ENCODE assay signal across 20 cellular contexts in the genomic region with DNA sequence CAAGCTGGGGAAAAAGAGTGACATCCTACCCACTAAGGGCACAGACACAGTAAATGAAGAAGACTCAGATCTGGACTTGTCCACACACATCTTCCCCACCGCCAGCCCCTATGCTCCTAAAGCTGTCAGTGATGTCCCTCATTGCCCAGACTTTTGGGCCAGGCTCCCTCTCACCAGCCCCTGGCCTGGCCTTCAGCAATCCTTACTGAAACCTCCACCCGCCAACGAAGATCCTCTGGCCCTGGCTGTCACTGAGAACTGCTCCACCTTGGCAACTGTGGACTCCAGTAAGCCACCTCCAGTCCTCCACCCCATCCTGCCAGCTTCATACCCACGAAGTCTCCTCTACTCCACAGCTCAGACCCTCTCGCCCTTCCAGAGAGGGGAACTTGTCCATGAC. TPM values are rescaled to one million over a fixed set of nuclear protein-coding genes. Genes with fewer than 3 reads are reported as not detected.
"Had no signal": no experiment of that assay in that cellular context is flagged by ENCODE, and none has a peak within 500 bp of the region (broad histone marks: within the 10 kb centered on the region; RNA-seq: fewer than 3 reads in every experiment).

No MANE protein-coding gene starts in this region.

- H3K4me3 Mint-ChIP-seq: immature natural killer cell, nephron progenitor cell had no signal

- H3K36me3 ChIP-seq: left ventricle myocardium inferior, ovary, right atrium auricular region, sigmoid colon, stomach, thoracic aorta, transverse colon had no signal

- DNase-seq: dermis blood vessel endothelial cell; erythroblast; foreskin keratinocyte; immature natural killer cell; kidney; left cardiac atrium; left ventricle myocardium inferior; mesendoderm; naive B cell; nephron progenitor cell; ovary; sigmoid colon; stimulated activated CD4-positive, alpha-beta T cell treated with anti-CD3 and anti-CD28 coated beads, Interleukin-12 subunit alpha, Interleukin-12 subunit beta, amount 100 ng/mL, for 4 hours; stimulated activated naive CD4-positive, alpha-beta T cell; stomach; substantia nigra; transverse colon had no signal

- H3K9me3 ChIP-seq: left ventricle myocardium inferior, ovary, right atrium auricular region, sigmoid colon, stomach, thoracic aorta, transverse colon had no signal

- H3K27ac ChIP-seq: foreskin keratinocyte, left ventricle myocardium inferior, ovary, right atrium auricular region, sigmoid colon, skin epidermis, stomach, thoracic aorta, transverse colon had no signal

- H3K27ac Mint-ChIP-seq: nephron progenitor cell had no signal

- H3K4me3 ChIP-seq: left ventricle myocardium inferior, ovary, right atrium auricular region, sigmoid colon, skin epidermis, stomach, thoracic aorta, transverse colon had no signal

- H3K27me3 ChIP-seq: ovary, right atrium auricular region had no signal

- H3K36me3 Mint-ChIP-seq: immature natural killer cell, naive B cell had no signal

- H3K9me3 Mint-ChIP-seq: naive B cell, nephron progenitor cell had no signal

RNA-seq across cellular contexts. Expression of gene FIGNL2, which starts 23.3 kb away (rescaled TPM):
- total RNA-seq: foreskin keratinocyte, transverse colon had no signal
